ENCODE assay signal across 14 cellular contexts in genomic region chr3:101081990-101082389, GRCh38.
"Had no signal": no experiment of that assay in that cellular context is flagged by ENCODE, and none has a peak within 500 bp of the region (broad histone marks: within the 10 kb centered on the region; RNA-seq: fewer than 3 reads in every experiment).

No MANE protein-coding gene starts in this region.

- H3K4me3 ChIP-seq: gastrocnemius medialis, heart right ventricle, left ventricle myocardium inferior, skin epidermis, stomach, thoracic aorta had no signal

- DNase-seq: activated CD4-positive, alpha-beta T cell treated with anti-CD3 and anti-CD28 coated beads, Interleukin-2, amount 50 U/mL, for 4 hours; activated T-cell treated with anti-CD3 and anti-CD28 coated beads, Interleukin-2, amount 50 U/mL, for 48 hours; dermis blood vessel endothelial cell; endodermal cell; gastrocnemius medialis; heart right ventricle; left ventricle myocardium inferior; mesendoderm; retina; stomach had no signal

- H3K27ac Mint-ChIP-seq: endodermal cell had no signal

- H3K4me3 Mint-ChIP-seq: endodermal cell had no signal

- H3K27ac ChIP-seq: gastrocnemius medialis, heart right ventricle, left ventricle myocardium inferior, skin epidermis, stomach, thoracic aorta had no signal

- ATAC-seq: activated CD4-positive, CD25-positive, alpha-beta regulatory T cell treated with anti-CD3 and anti-CD28 coated beads, Interleukin-2, amount 50 U/mL, for 24 hours; esophagus mucosa; gastrocnemius medialis; heart right ventricle had no signal

- H3K36me3 ChIP-seq: gastrocnemius medialis, heart right ventricle, left ventricle myocardium inferior, stomach, thoracic aorta had no signal

- H3K27me3 ChIP-seq: gastrocnemius medialis, heart right ventricle, stomach had no signal

- H3K4me1 ChIP-seq: gastrocnemius medialis had no signal

- H3K9me3 Mint-ChIP-seq: endodermal cell had no signal

- H3K4me1 Mint-ChIP-seq: endodermal cell had no signal

- H3K9me3 ChIP-seq: gastrocnemius medialis, heart right ventricle, left ventricle myocardium inferior, stomach, thoracic aorta had no signal
